10 cellular contexts compared by ENCODE assay signal in the genomic region with DNA sequence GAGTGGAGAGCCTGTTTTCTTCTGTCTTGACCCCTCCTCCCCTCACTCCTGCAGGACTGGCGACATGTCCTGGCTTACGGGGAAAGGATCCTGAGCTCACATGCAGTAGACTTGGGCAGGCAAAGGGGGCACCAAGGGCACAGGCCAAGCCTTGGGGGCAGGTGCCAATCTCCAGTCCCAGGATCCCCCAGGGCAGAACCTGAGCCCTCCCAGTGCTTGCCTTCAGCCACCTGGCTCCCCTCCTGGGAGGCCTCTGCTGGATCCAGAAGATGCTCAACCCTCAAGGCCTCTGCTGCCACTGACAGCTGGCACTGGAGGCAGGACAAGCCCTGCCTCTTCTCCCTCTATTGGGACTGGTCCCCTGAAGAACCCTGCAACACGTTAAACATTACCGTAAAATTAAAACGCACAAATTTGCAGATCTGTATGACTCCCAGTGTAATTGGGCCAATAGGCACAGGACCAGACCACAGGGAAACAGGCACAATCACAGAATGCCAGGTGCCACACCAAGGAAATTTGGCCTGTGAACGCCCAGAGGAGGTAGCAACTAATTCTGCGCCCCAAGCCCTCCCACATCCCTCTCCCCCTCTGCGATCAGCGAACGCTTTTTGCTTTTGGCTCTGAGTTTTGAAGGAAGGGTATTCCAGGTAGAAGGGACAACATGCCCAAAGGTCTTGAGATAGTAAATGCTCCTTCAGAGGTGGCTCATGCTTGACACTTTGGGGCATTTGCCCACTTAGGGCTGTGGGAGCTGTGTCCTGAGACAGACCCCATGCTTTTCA. TPM values are rescaled to one million over a fixed set of nuclear protein-coding genes. Genes with fewer than 3 reads are reported as not detected.
DNase-seq lines count a peak whose midpoint lies in the region; ATAC-seq, FAIRE-seq and TF ChIP-seq lines count a peak whose summit lies in the region.
"Had no signal": no experiment of that assay in that cellular context is flagged by ENCODE, and none has a peak within 500 bp of the region (broad histone marks: within the 10 kb centered on the region; RNA-seq: fewer than 3 reads in every experiment).

No MANE protein-coding gene starts in this region.

- peak overlapping the region; percentile 99 for H2AFZ ChIP-seq in GM12878 (ENCODE audit: control insufficient read depth, low read depth, low read length)

- POLR2A ChIA-PET in GM12878 (lab: Charles Lee): no interaction called here

- H3K27me3 ChIP-seq in cardiac muscle cell (no peaks in the 10 kb centered on the region), GM12878 (replicated peaks in 1 of 2; ENCODE audit: control insufficient read depth in 2 of 2, insufficient read depth in 2 of 2, low read length in 1 of 2) (no peaks in the 10 kb centered on the region), lung (ENCODE audit: control insufficient read depth, insufficient read depth) (no peaks in the 10 kb centered on the region), upper lobe of left lung (no peaks in the 10 kb centered on the region)

- H4K20me1 ChIP-seq in GM12878 (ENCODE audit: control insufficient read depth, insufficient read depth): no peaks in the 10 kb centered on the region

- no peak for FAIRE-seq in GM12878 (lab: Jason Lieb, UNC)

- H3K27ac ChIP-seq in cardiac muscle cell (peak overlapping the region; percentile 83), GM12878 (ENCODE audit: control insufficient read depth, insufficient read depth) (peak overlapping the region; percentile 82), lung (ENCODE audit: low read depth in 1 of 2, low read length in 1 of 2) (peak overlapping the region; percentile 92 to 96), upper lobe of left lung (peak overlapping the region; percentile 82 to 95 (median 93))

- ATAC-seq in Right ventricle myocardium inferior (no peak), GM12878 (no peak), lung (ENCODE audit: insufficient read depth, low FRiP score) (no peak), upper lobe of left lung (ENCODE audit: low FRiP score in 2 of 2) (no peak)

- RAD21 ChIA-PET in GM12878 (lab: Charles Lee; ENCODE audit: unreplicated experiment): interaction anchor here (1.0 to 1.8 kb wide), 2 partner anchors 9 to 60 kb away, joined by 3 to 7 read pairs; no protein-coding TSS in a partner anchor

- H3K4me3 ChIP-seq in cardiac muscle cell: peak overlapping the region; percentile 64
- H3K4me3 ChIP-seq in GM12878: peak overlapping the region; percentile 94
- peak overlapping the region; percentile 92 for H3K4me3 ChIP-seq in lung
- H3K4me3 ChIP-seq in upper lobe of left lung: peak overlapping the region; percentile 38 to 81 (median 68)

- no TSS peak for BruUV-seq in GM12878 (replicated peaks; lab: Mats Ljungman, UMichigan)

- H3K9me3 ChIP-seq in cardiac muscle cell (ENCODE audit: low read depth): no peaks in the 10 kb centered on the region
- peaks cover 6% of the 10 kb centered on the region; the same call in 2 of the 3 replicates for H3K9me3 ChIP-seq in GM12878 (replicated peaks; ENCODE audit: control insufficient read depth, insufficient read depth, low read length)
- peaks cover 0 to 3% of the 10 kb centered on the region in 2 donors for H3K9me3 ChIP-seq in lung (ENCODE audit: control insufficient read depth in 2 of 2, insufficient read depth in 1 of 2, low read length in 1 of 2)
- peaks cover 0 to 9% (median 1%) of the 10 kb centered on the region in 4 donors for H3K9me3 ChIP-seq in upper lobe of left lung

- CTCF ChIA-PET in GM12878 (lab: Yijun Ruan, JAX): interaction anchor here (0.8 to 1.8 kb wide), 3 partner anchors 18 to 37 kb away, joined by 3 to 11 read pairs (median 4); no protein-coding TSS in a partner anchor

- TF ChIP-seq RAD21 in GM12878 (IDR thresholded peaks at IDR 0.05; ENCODE audit: insufficient read depth, low read depth, low read length): no peak

- H3K9ac ChIP-seq in GM12878 (ENCODE audit: control insufficient read depth, insufficient read depth, low read length): peak overlapping the region; percentile 95

- intact Hi-C loops in Right ventricle myocardium inferior (cut with DNase I) (no loop called here), GM12878 (cut with micrococcal nuclease; ENCODE audit: unreplicated experiment) (no loop called here)

- H3K4me1 ChIP-seq in cardiac muscle cell (ENCODE audit: low read depth): peaks cover 4% of the 10 kb centered on the region
- H3K4me1 ChIP-seq in GM12878 (ENCODE audit: control insufficient read depth, insufficient read depth, low read length): peaks cover 10% of the 10 kb centered on the region; the same call in 1 of the 2 replicates
- H3K4me1 ChIP-seq in lung (ENCODE audit: control insufficient read depth in 2 of 2, insufficient read depth in 2 of 2, low read length in 2 of 2): peaks cover 0 to 22% of the 10 kb centered on the region in 2 donors
- peaks cover 26 to 42% (median 30%) of the 10 kb centered on the region in 4 donors for H3K4me1 ChIP-seq in upper lobe of left lung

- H3K79me2 ChIP-seq in GM12878 (ENCODE audit: control insufficient read depth, insufficient read depth, low read length): peaks cover 16% of the 10 kb centered on the region

- 60% methylated on average over 9 of the region's 10 CpGs for WGBS in GM12878 (ENCODE audit: insufficient coverage, insufficient replicate concordance, low lambda C conversion rate, missing lambda C conversion rate)
- 68 to 72% methylated on average over 10 of the region's 10 CpGs for WGBS in lung, 2 donors
- 70 to 80% methylated on average over 10 of the region's 10 CpGs for WGBS in upper lobe of left lung, 2 donors

- TF ChIP-seq POLR2A in GM12878 (IDR thresholded peaks at IDR 0.05; ENCODE audit: low read depth, low read length): no peak
- no peak for TF ChIP-seq POLR2A in upper lobe of left lung (IDR thresholded peaks at IDR 0.05)

- SMC1A ChIA-PET in GM12878 (lab: Charles Lee; ENCODE audit: uncharacterized antibody, unreplicated experiment): no interaction called here

- TF ChIP-seq EP300 in GM12878 (IDR thresholded peaks at IDR 0.05; ENCODE audit: borderline replicate concordance in 1 of 2, control insufficient read depth in 1 of 2, low read depth in 2 of 2, low read length in 2 of 2) (no peak), upper lobe of left lung (IDR thresholded peaks at IDR 0.05) (no peak)

- in situ Hi-C loops in GM12878 (cut with MboI): no loop called here

- H3K4me2 ChIP-seq in GM12878 (ENCODE audit: control insufficient read depth, insufficient read depth): peak overlapping the region; percentile 97

- DNase-seq in cardiac muscle cell (ENCODE audit: low read depth in 1 of 2, low spot score in 1 of 2): no peak
- DNase-seq in Right ventricle myocardium inferior (ENCODE audit: missing footprints): no peak
- no peak for DNase-seq in GM12878 (ENCODE audit: low read depth, low spot score)
- no peak for DNase-seq in lung (ENCODE audit: low spot score)
- DNase-seq in upper lobe of left lung: no peak
- no peak for DNase-seq in NCI-H1930 (lab: John Stamatoyannopoulos, UW)
- no peak for DNase-seq in SW480 (ENCODE audit: low spot score)
- no peak for DNase-seq in NK-92 (lab: John Stamatoyannopoulos, UW; ENCODE audit: unreplicated experiment)

- H3K36me3 ChIP-seq in cardiac muscle cell: no peaks in the 10 kb centered on the region
- H3K36me3 ChIP-seq in GM12878 (ENCODE audit: control insufficient read depth in 2 of 2, insufficient read depth in 2 of 2, low read length in 1 of 2): no peaks in the 10 kb centered on the region
- H3K36me3 ChIP-seq in lung (ENCODE audit: control insufficient read depth in 2 of 2, insufficient read depth in 2 of 2, low read length in 2 of 2): peaks cover 3 to 10% of the 10 kb centered on the region in 2 donors
- peaks cover 0 to 10% (median 4%) of the 10 kb centered on the region in 4 donors for H3K36me3 ChIP-seq in upper lobe of left lung

- TF ChIP-seq CTCF in cardiac muscle cell (IDR thresholded peaks at IDR 0.05; ENCODE audit: low read depth, low read length) (no peak), GM12878 (IDR thresholded peaks at IDR 0.05 in 2 of 3, conservative IDR thresholded peaks at IDR 0.05 in 1 of 3; ENCODE audit: control insufficient read depth in 2 of 3, extremely low read depth in 1 of 3, insufficient read depth in 1 of 3, low read depth in 3 of 3, low read length in 3 of 3) (no peak), lung (IDR thresholded peaks at IDR 0.05; ENCODE audit: control extremely low read depth, extremely low read depth) (no peak), upper lobe of left lung (IDR thresholded peaks at IDR 0.05) (no peak)

RNA-seq across cellular contexts. Expression of a gene that starts 1.0 kb away (rescaled TPM):
- total RNA-seq in cardiac muscle cell: 50.8 and 62.6 TPM in 2 replicates
- polyA plus RNA-seq in cardiac muscle cell: 41.7 and 60.9 TPM in 2 replicates
- 24.3 TPM for total RNA-seq in Right ventricle myocardium inferior
- total RNA-seq in GM12878 (2013; cell fraction: nucleolus; rRNA removed): 77.5 and 89.4 TPM in 2 replicates
- total RNA-seq in GM12878 (2014; rRNA removed): 31.8 and 35.2 TPM in 2 replicates
- 13.9 and 14.5 TPM in 2 replicates for total RNA-seq in GM12878 (2014; rRNA removed; fragmentation: Illumina TruSeq; extraction: Trizol)
- total RNA-seq in GM12878 (2021): 42.8 and 50.3 TPM in 2 replicates
- 10.7 TPM for polyA plus RNA-seq in GM12878 (2011; ENCODE audit: low read depth)
- 8.7 and 17.5 TPM in 2 replicates for polyA plus RNA-seq in GM12878 (2011; rRNA removed)
- 12.6 and 20.5 TPM in 2 replicates for polyA plus RNA-seq in GM12878 (2011; cell fraction: cytosol; rRNA removed)
- polyA plus RNA-seq in GM12878 (2011; cell fraction: nucleus; rRNA removed): 168 and 188 TPM in 2 replicates
- polyA plus RNA-seq in GM12878 (2012): 19.4 and 21.7 TPM in 2 replicates
- polyA plus RNA-seq in GM12878 (2014; fragmentation: Illumina TruSeq; extraction: Trizol): 16.6 and 25.1 TPM in 2 replicates
- polyA plus RNA-seq in GM12878 (2014; fragmentation: Nextera tagmentation; extraction: Ambion mirVana): 1 to 10 TPM in 1 of 2 experiments, under 1 TPM in 1; 0.82 to 1.1 TPM
- polyA plus RNA-seq in GM12878 (2014; rRNA removed): 44.0 and 50.1 TPM in 2 replicates
- polyA plus RNA-seq in GM12878 (2016; fragmentation: Nextera tagmentation; extraction: Ambion mirVana): 10 to 100 TPM; 15.0 to 21.2 TPM
- polyA minus RNA-seq in GM12878 (2011; rRNA and poly(A)+ RNA removed): 17.0 and 18.1 TPM in 2 replicates
- polyA minus RNA-seq in GM12878 (2011; cell fraction: cytosol; rRNA and poly(A)+ RNA removed): 7.6 TPM in 2 replicates
- 35.8 and 46.1 TPM in 2 replicates for polyA minus RNA-seq in GM12878 (2011; cell fraction: nucleus; rRNA and poly(A)+ RNA removed)
- total RNA-seq in lung: 10 to 100 TPM; 51.9 to 64.9 TPM
- 10 to 100 TPM; 33.8 to 37.9 TPM for polyA plus RNA-seq in lung
- total RNA-seq in upper lobe of left lung: 100 to 1,000 TPM in 2 of 6 donors, 10 to 100 TPM in 4; 33.7 to 114 (median 63.2) TPM

RNA-seq across cellular contexts. Expression of a gene that starts 14.1 kb away (rescaled TPM):
- total RNA-seq in cardiac muscle cell (2.0 and 4.8 TPM in 2 replicates), Right ventricle myocardium inferior (0.65 TPM), GM12878 (2014; rRNA removed) (0.11 and 0.34 TPM in 2 replicates), GM12878 (2014; rRNA removed; fragmentation: Illumina TruSeq; extraction: Trizol) (not detected in 2 replicates), GM12878 (2021) (0.26 and 0.40 TPM in 2 replicates), lung (1 to 10 TPM in 1 of 2 donors, under 1 TPM in 1; 0.48 to 7.5 TPM), upper lobe of left lung (1 to 10 TPM; 4.7 to 9.4 (median 6.6) TPM)
- polyA plus RNA-seq in cardiac muscle cell (0.67 and 0.87 TPM in 2 replicates), GM12878 (2011; rRNA removed) (not detected in 2 replicates), GM12878 (2014; fragmentation: Illumina TruSeq; extraction: Trizol) (not detected in 2 replicates), GM12878 (2014; fragmentation: Nextera tagmentation; extraction: Ambion mirVana) (not detected), GM12878 (2014; rRNA removed) (0.04 and 0.15 TPM in 2 replicates), GM12878 (2016; fragmentation: Nextera tagmentation; extraction: Ambion mirVana) (under 1 TPM in 1 of 2 experiments, not detected in 1; 0.06 TPM), lung (1 to 10 TPM; 3.6 to 6.0 TPM)
- total RNA-seq in GM12878 (2013; cell fraction: nucleolus; rRNA removed): 0.61 TPM in 1 of 2 replicates, not detected in the other
- not detected for polyA plus RNA-seq in GM12878 (2011; ENCODE audit: low read depth)
- 0.03 TPM in 1 of 2 replicates, not detected in the other for polyA plus RNA-seq in GM12878 (2011; cell fraction: cytosol; rRNA removed)
- 0.24 and 0.31 TPM in 2 replicates for polyA plus RNA-seq in GM12878 (2011; cell fraction: nucleus; rRNA removed)
- 0.32 and 0.45 TPM in 2 replicates for polyA plus RNA-seq in GM12878 (2012)
- polyA minus RNA-seq in GM12878 (2011; rRNA and poly(A)+ RNA removed): not detected in 2 replicates
- polyA minus RNA-seq in GM12878 (2011; cell fraction: cytosol; rRNA and poly(A)+ RNA removed): not detected in 2 replicates
- polyA minus RNA-seq in GM12878 (2011; cell fraction: nucleus; rRNA and poly(A)+ RNA removed): not detected in 2 replicates
- total RNA-seq: lung microvascular endothelial cell had no signal

RNA-seq across cellular contexts. Expression of a gene that starts 20.8 kb away (rescaled TPM):
- total RNA-seq in cardiac muscle cell (61.1 and 69.8 TPM in 2 replicates), Right ventricle myocardium inferior (17.0 TPM), GM12878 (2014; rRNA removed) (52.2 and 52.9 TPM in 2 replicates), GM12878 (2014; rRNA removed; fragmentation: Illumina TruSeq; extraction: Trizol) (10.5 and 13.6 TPM in 2 replicates), GM12878 (2021) (30.5 and 35.7 TPM in 2 replicates), lung (10 to 100 TPM; 20.4 to 28.1 TPM), upper lobe of left lung (10 to 100 TPM; 18.9 to 52.4 (median 32.0) TPM)
- polyA plus RNA-seq in cardiac muscle cell (47.5 and 49.7 TPM in 2 replicates), GM12878 (2011; rRNA removed) (8.3 and 16.9 TPM in 2 replicates), GM12878 (2014; fragmentation: Illumina TruSeq; extraction: Trizol) (3.5 and 10.5 TPM in 2 replicates), GM12878 (2014; fragmentation: Nextera tagmentation; extraction: Ambion mirVana) (1 to 10 TPM in 1 of 2 experiments, under 1 TPM in 1; 0.66 to 6.9 TPM), GM12878 (2014; rRNA removed) (52.8 and 53.4 TPM in 2 replicates), GM12878 (2016; fragmentation: Nextera tagmentation; extraction: Ambion mirVana) (10 to 100 TPM; 54.4 to 58.3 TPM), lung (10 to 100 TPM; 27.1 to 61.3 TPM)
- 41.0 and 46.0 TPM in 2 replicates for total RNA-seq in GM12878 (2013; cell fraction: nucleolus; rRNA removed)
- polyA plus RNA-seq in GM12878 (2011; ENCODE audit: low read depth): 5.7 TPM
- 24.9 and 45.9 TPM in 2 replicates for polyA plus RNA-seq in GM12878 (2011; cell fraction: cytosol; rRNA removed)
- polyA plus RNA-seq in GM12878 (2011; cell fraction: nucleus; rRNA removed): 46.3 and 60.5 TPM in 2 replicates
- polyA plus RNA-seq in GM12878 (2012): 19.7 and 19.8 TPM in 2 replicates
- polyA minus RNA-seq in GM12878 (2011; rRNA and poly(A)+ RNA removed): 10.5 and 27.7 TPM in 2 replicates
- 8.0 and 9.8 TPM in 2 replicates for polyA minus RNA-seq in GM12878 (2011; cell fraction: cytosol; rRNA and poly(A)+ RNA removed)
- polyA minus RNA-seq in GM12878 (2011; cell fraction: nucleus; rRNA and poly(A)+ RNA removed): 49.2 and 68.4 TPM in 2 replicates

RNA-seq across cellular contexts. Expression of a gene that starts 33.8 kb away (rescaled TPM):
- 8.6 and 11.8 TPM in 2 replicates for total RNA-seq in cardiac muscle cell
- polyA plus RNA-seq in cardiac muscle cell: 7.9 and 8.9 TPM in 2 replicates
- total RNA-seq in Right ventricle myocardium inferior: 2.8 TPM
- 0.31 and 0.34 TPM in 2 replicates for total RNA-seq in GM12878 (2013; cell fraction: nucleolus; rRNA removed)
- total RNA-seq in GM12878 (2014; rRNA removed): 0.11 TPM in 1 of 2 replicates, not detected in the other
- total RNA-seq in GM12878 (2014; rRNA removed; fragmentation: Illumina TruSeq; extraction: Trizol): not detected in 2 replicates
- total RNA-seq in GM12878 (2021): 0.13 TPM in 1 of 2 replicates, not detected in the other
- polyA plus RNA-seq in GM12878 (2011; ENCODE audit: low read depth): not detected
- polyA plus RNA-seq in GM12878 (2011; rRNA removed): 0.06 and 0.07 TPM in 2 replicates
- polyA plus RNA-seq in GM12878 (2011; cell fraction: cytosol; rRNA removed): 0.02 and 0.09 TPM in 2 replicates
- 0.66 and 0.70 TPM in 2 replicates for polyA plus RNA-seq in GM12878 (2011; cell fraction: nucleus; rRNA removed)
- 0.08 and 0.14 TPM in 2 replicates for polyA plus RNA-seq in GM12878 (2012)
- 0.03 TPM in 1 of 2 replicates, not detected in the other for polyA plus RNA-seq in GM12878 (2014; fragmentation: Illumina TruSeq; extraction: Trizol)
- not detected for polyA plus RNA-seq in GM12878 (2014; fragmentation: Nextera tagmentation; extraction: Ambion mirVana)
- not detected in 2 replicates for polyA plus RNA-seq in GM12878 (2014; rRNA removed)
- polyA plus RNA-seq in GM12878 (2016; fragmentation: Nextera tagmentation; extraction: Ambion mirVana): under 1 TPM; 0.06 to 0.21 TPM
- polyA minus RNA-seq in GM12878 (2011; rRNA and poly(A)+ RNA removed): 0.15 TPM in 1 of 2 replicates, not detected in the other
- not detected in 2 replicates for polyA minus RNA-seq in GM12878 (2011; cell fraction: cytosol; rRNA and poly(A)+ RNA removed)
- polyA minus RNA-seq in GM12878 (2011; cell fraction: nucleus; rRNA and poly(A)+ RNA removed): 0.12 and 0.57 TPM in 2 replicates
- total RNA-seq in lung: 1 to 10 TPM; 1.1 to 2.2 TPM
- polyA plus RNA-seq in lung: under 1 TPM; 0.21 to 0.79 TPM
- total RNA-seq in upper lobe of left lung: 10 to 100 TPM in 1 of 6 donors, 1 to 10 TPM in 1, under 1 TPM in 4; 0.39 to 22.0 (median 0.65) TPM
- total RNA-seq: lung microvascular endothelial cell had no signal

RNA-seq across cellular contexts. Expression of a gene that starts 51.2 kb away (rescaled TPM):
- total RNA-seq in cardiac muscle cell: 1.8 and 4.0 TPM in 2 replicates
- 3.0 and 4.4 TPM in 2 replicates for polyA plus RNA-seq in cardiac muscle cell
- 0.51 TPM for total RNA-seq in Right ventricle myocardium inferior
- 0.15 TPM in 1 of 2 replicates, not detected in the other for total RNA-seq in GM12878 (2013; cell fraction: nucleolus; rRNA removed)
- total RNA-seq in GM12878 (2014; rRNA removed): 0.06 and 0.27 TPM in 2 replicates
- not detected in 2 replicates for total RNA-seq in GM12878 (2014; rRNA removed; fragmentation: Illumina TruSeq; extraction: Trizol)
- 0.11 and 0.21 TPM in 2 replicates for total RNA-seq in GM12878 (2021)
- polyA plus RNA-seq in GM12878 (2011; ENCODE audit: low read depth): not detected
- polyA plus RNA-seq in GM12878 (2011; rRNA removed): not detected in 2 replicates
- polyA plus RNA-seq in GM12878 (2011; cell fraction: cytosol; rRNA removed): not detected in 2 replicates
- polyA plus RNA-seq in GM12878 (2011; cell fraction: nucleus; rRNA removed): not detected in 2 replicates
- polyA plus RNA-seq in GM12878 (2012): not detected in 2 replicates
- 0.07 TPM in 1 of 2 replicates, not detected in the other for polyA plus RNA-seq in GM12878 (2014; fragmentation: Illumina TruSeq; extraction: Trizol)
- not detected for polyA plus RNA-seq in GM12878 (2014; fragmentation: Nextera tagmentation; extraction: Ambion mirVana)
- 0.11 TPM in 1 of 2 replicates, not detected in the other for polyA plus RNA-seq in GM12878 (2014; rRNA removed)
- polyA plus RNA-seq in GM12878 (2016; fragmentation: Nextera tagmentation; extraction: Ambion mirVana): under 1 TPM in 1 of 2 experiments, not detected in 1; 0.25 TPM
- polyA minus RNA-seq in GM12878 (2011; rRNA and poly(A)+ RNA removed): not detected in 2 replicates
- polyA minus RNA-seq in GM12878 (2011; cell fraction: cytosol; rRNA and poly(A)+ RNA removed): not detected in 2 replicates
- polyA minus RNA-seq in GM12878 (2011; cell fraction: nucleus; rRNA and poly(A)+ RNA removed): not detected in 2 replicates
- 1 to 10 TPM in 1 of 2 donors, under 1 TPM in 1; 0.63 to 1.1 TPM for total RNA-seq in lung
- under 1 TPM; 0.18 to 0.96 TPM for polyA plus RNA-seq in lung
- total RNA-seq in upper lobe of left lung: 1 to 10 TPM in 5 of 6 donors, not detected in 1; 1.2 to 5.2 (median 1.5) TPM
- total RNA-seq: lung microvascular endothelial cell, NCI-H460 had no signal
